1 cellular context compared by ENCODE assay signal in the genomic region with DNA sequence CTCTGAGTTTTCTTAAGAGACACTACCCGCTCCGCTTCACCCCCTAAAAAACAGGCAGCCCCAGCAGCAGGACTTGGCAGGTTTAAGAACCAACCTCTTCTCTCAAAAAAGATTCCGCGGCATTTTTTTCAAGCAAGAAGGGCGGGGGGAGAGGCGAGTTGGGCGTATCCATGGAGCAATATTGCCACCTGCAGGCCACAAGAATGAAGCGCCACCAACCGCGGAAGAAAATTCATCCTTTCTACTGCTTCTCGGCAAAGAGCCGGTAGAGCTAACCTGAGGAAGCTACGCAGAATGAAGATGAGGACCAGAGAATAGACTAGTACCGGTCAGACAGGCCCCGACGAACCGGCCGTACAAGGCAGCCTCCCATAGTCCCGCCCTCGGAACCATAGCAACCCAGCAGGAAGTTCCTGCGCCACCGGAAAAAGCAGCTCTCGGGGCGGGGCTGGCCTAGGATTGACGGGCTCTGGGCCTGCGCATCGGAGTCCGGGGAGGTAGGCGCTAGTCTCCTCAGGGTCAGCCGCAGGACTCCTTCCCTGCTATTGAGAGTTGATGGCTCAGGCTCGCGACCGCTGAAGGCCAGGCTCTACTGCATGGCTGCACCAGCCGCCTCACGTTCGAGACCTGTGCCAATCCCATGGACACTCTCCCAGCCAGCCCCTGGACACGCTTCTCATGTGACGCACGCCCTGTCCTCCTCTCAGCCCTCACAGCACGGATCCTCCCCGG.
TF ChIP-seq lines count a peak whose summit lies in the region.

No MANE protein-coding gene starts in this region.

TF ChIP-seq in HepG2, 621 proteins besides CTCF, POLR2A, EP300 and RAD21 (continued from another document):
- 0 out of 2 replicates have a peak, but pooled peaks have one; percentile 40 for TF ChIP-seq PHF21A (CRISPR knock-in tag; IDR thresholded peaks at IDR 0.05)
- TF ChIP-seq ERF (CRISPR knock-in tag; IDR thresholded peaks at IDR 0.05), result 0 out of 2 replicates have a peak, but pooled peaks have one; percentile 22
- TF ChIP-seq JUND (CRISPR knock-in tag; IDR thresholded peaks at IDR 0.05), result 0 out of 2 replicates have a peak, but pooled peaks have one; percentile 22
- 0 out of 2 replicates have a peak, but pooled peaks have one; percentile 38 for TF ChIP-seq POLR2AphosphoS5 (IDR thresholded peaks at IDR 0.05; ENCODE audit: low read depth, low read length)
- TF ChIP-seq, protein P1, sequence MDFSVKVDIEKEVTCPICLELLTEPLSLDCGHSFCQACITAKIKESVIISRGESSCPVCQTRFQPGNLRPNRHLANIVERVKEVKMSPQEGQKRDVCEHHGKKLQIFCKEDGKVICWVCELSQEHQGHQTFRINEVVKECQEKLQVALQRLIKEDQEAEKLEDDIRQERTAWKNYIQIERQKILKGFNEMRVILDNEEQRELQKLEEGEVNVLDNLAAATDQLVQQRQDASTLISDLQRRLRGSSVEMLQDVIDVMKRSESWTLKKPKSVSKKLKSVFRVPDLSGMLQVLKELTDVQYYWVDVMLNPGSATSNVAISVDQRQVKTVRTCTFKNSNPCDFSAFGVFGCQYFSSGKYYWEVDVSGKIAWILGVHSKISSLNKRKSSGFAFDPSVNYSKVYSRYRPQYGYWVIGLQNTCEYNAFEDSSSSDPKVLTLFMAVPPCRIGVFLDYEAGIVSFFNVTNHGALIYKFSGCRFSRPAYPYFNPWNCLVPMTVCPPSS (IDR thresholded peaks at IDR 0.05), result no peak
- TF ChIP-seq BRCA1 (CRISPR knock-in tag; IDR thresholded peaks at IDR 0.05), result no peak
- no peak for TF ChIP-seq MAFF (IDR thresholded peaks at IDR 0.05; ENCODE audit: low read depth, low read length)
- TF ChIP-seq SMC3 (IDR thresholded peaks at IDR 0.05; ENCODE audit: low read length), result peak; percentile 74
- TF ChIP-seq ASH2L (IDR thresholded peaks at IDR 0.05; ENCODE audit: insufficient read length, low read depth, low read length), result peak; percentile 35
- TF ChIP-seq ZNF766 (CRISPR knock-in tag; IDR thresholded peaks at IDR 0.05; ENCODE audit: borderline replicate concordance), result 0 out of 2 replicates have a peak, but pooled peaks have one; percentile 31
- TF ChIP-seq PBX2 (CRISPR knock-in tag; IDR thresholded peaks at IDR 0.05), result peak; percentile 74
- TF ChIP-seq ZNF362 (CRISPR knock-in tag; IDR thresholded peaks at IDR 0.05; ENCODE audit: borderline replicate concordance), result peak; percentile 79; the same call in 1 of the 2 replicates
- no peak for TF ChIP-seq ZNF841 (CRISPR knock-in tag; IDR thresholded peaks at IDR 0.05; ENCODE audit: borderline replicate concordance)
- no peak for TF ChIP-seq CHCHD3 (CRISPR knock-in tag; IDR thresholded peaks at IDR 0.05)
- no peak for TF ChIP-seq ZBTB26 (CRISPR knock-in tag; IDR thresholded peaks at IDR 0.05; ENCODE audit: borderline replicate concordance)
- TF ChIP-seq, protein P2, sequence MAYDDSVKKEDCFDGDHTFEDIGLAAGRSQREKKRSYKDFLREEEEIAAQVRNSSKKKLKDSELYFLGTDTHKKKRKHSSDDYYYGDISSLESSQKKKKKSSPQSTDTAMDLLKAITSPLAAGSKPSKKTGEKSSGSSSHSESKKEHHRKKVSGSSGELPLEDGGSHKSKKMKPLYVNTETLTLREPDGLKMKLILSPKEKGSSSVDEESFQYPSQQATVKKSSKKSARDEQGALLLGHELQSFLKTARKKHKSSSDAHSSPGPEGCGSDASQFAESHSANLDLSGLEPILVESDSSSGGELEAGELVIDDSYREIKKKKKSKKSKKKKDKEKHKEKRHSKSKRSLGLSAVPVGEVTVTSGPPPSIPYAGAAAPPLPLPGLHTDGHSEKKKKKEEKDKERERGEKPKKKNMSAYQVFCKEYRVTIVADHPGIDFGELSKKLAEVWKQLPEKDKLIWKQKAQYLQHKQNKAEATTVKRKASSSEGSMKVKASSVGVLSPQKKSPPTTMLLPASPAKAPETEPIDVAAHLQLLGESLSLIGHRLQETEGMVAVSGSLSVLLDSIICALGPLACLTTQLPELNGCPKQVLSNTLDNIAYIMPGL (CRISPR knock-in tag; IDR thresholded peaks at IDR 0.05; ENCODE audit: borderline replicate concordance in 1 of 2, low read depth in 1 of 2), result peak; percentile 28 to 39; a peak in 1 of 4 replicates
- peak; percentile 67 for TF ChIP-seq ZMYM4 (CRISPR knock-in tag; IDR thresholded peaks at IDR 0.05)
- no peak for TF ChIP-seq NR3C1 (CRISPR knock-in tag; IDR thresholded peaks at IDR 0.05)
- peak; percentile 22; the same call in 1 of the 2 replicates for TF ChIP-seq ZNF501 (CRISPR knock-in tag; IDR thresholded peaks at IDR 0.05)
- peak; percentile 71 for TF ChIP-seq KAT8 (CRISPR knock-in tag; IDR thresholded peaks at IDR 0.05)
- TF ChIP-seq SP2 (CRISPR knock-in tag; IDR thresholded peaks at IDR 0.05), result peak; percentile 83
- peak; percentile 66; the same call in 1 of the 2 replicates for TF ChIP-seq SIN3B (IDR thresholded peaks at IDR 0.05; ENCODE audit: low read length)
- TF ChIP-seq ARNTL (CRISPR knock-in tag; IDR thresholded peaks at IDR 0.05), result no peak
- 0 out of 2 replicates have a peak, but pooled peaks have one; percentile 8 for TF ChIP-seq FOSL2 (CRISPR knock-in tag; IDR thresholded peaks at IDR 0.05)
- TF ChIP-seq RFX1 (IDR thresholded peaks at IDR 0.05), result peak; percentile 77
- TF ChIP-seq IRF2 (CRISPR knock-in tag; IDR thresholded peaks at IDR 0.05), result 0 out of 2 replicates have a peak, but pooled peaks have one; percentile 12
- TF ChIP-seq NKX3-1 (CRISPR knock-in tag; IDR thresholded peaks at IDR 0.05), result no peak
- peak; percentile 95 for TF ChIP-seq KDM3A (CRISPR knock-in tag; IDR thresholded peaks at IDR 0.05; ENCODE audit: low read depth)
- TF ChIP-seq KDM5A (IDR thresholded peaks at IDR 0.05; ENCODE audit: borderline replicate concordance, low read length), result peak; percentile 100
- TF ChIP-seq ZFX (CRISPR knock-in tag; IDR thresholded peaks at IDR 0.05; ENCODE audit: low read depth), result peak; percentile 53; the same call in 1 of the 2 replicates
- no peak for TF ChIP-seq SOX6 (IDR thresholded peaks at IDR 0.05)
- peak; percentile 59 for TF ChIP-seq SOX6 (CRISPR knock-in tag; IDR thresholded peaks at IDR 0.05)
- TF ChIP-seq MED8 (CRISPR knock-in tag; IDR thresholded peaks at IDR 0.05; ENCODE audit: insufficient replicate concordance), result no peak
- TF ChIP-seq STAG1 (CRISPR knock-in tag; IDR thresholded peaks at IDR 0.05), result peak; percentile 81
- peak; percentile 54; the same call in 1 of the 2 replicates for TF ChIP-seq PHF20 (CRISPR knock-in tag; IDR thresholded peaks at IDR 0.05)
- TF ChIP-seq ELF1 (CRISPR knock-in tag; IDR thresholded peaks at IDR 0.05), result peak; percentile 37; the same call in 1 of the 2 replicates
- TF ChIP-seq FOSL1 (CRISPR knock-in tag; IDR thresholded peaks at IDR 0.05; ENCODE audit: borderline replicate concordance), result no peak
- peak; percentile 92 for TF ChIP-seq GABPB1 (CRISPR knock-in tag; IDR thresholded peaks at IDR 0.05)
- TF ChIP-seq, protein P3, sequence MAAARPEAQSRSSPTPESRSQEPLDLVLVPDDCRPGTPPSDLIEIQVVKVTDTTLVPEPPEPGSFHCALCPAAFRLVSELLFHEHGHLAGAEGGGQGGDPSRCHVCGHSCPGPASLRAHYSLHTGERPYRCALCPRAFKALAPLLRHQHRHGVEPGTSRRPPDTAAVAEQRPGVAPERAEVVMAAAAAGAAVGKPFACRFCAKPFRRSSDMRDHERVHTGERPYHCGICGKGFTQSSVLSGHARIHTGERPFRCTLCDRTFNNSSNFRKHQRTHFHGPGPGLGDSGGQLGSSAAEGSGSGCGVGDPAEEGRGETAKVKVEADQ (CRISPR knock-in tag; IDR thresholded peaks at IDR 0.05; ENCODE audit: borderline replicate concordance), result no peak
- TF ChIP-seq GATAD1 (CRISPR knock-in tag; IDR thresholded peaks at IDR 0.05), result peak; percentile 93
- no peak for TF ChIP-seq ZNF589 (CRISPR knock-in tag; conservative IDR thresholded peaks at IDR 0.05)
- TF ChIP-seq PHF8 (CRISPR knock-in tag; IDR thresholded peaks at IDR 0.05), result peak; percentile 18; the same call in 1 of the 2 replicates
- 0 out of 2 replicates have a peak, but pooled peaks have one; percentile 36 for TF ChIP-seq RBFOX2 (IDR thresholded peaks at IDR 0.05; ENCODE audit: low read depth, low read length)
- peak; percentile 54; the same call in 1 of the 2 replicates for TF ChIP-seq POLR2G (IDR thresholded peaks at IDR 0.05; ENCODE audit: low read depth, low read length)
- TF ChIP-seq ZNF430 (CRISPR knock-in tag; IDR thresholded peaks at IDR 0.05), result 0 out of 2 replicates have a peak, but pooled peaks have one; percentile 32
- TF ChIP-seq ZFY (CRISPR knock-in tag; IDR thresholded peaks at IDR 0.05), result peak; percentile 46
- 0 out of 2 replicates have a peak, but pooled peaks have one; percentile 9 for TF ChIP-seq SPEN (CRISPR knock-in tag; IDR thresholded peaks at IDR 0.05; ENCODE audit: low read depth)
- TF ChIP-seq HNF1B (CRISPR knock-in tag; IDR thresholded peaks at IDR 0.05), result peak; percentile 26; the same call in 1 of the 2 replicates
- TF ChIP-seq, protein P4, sequence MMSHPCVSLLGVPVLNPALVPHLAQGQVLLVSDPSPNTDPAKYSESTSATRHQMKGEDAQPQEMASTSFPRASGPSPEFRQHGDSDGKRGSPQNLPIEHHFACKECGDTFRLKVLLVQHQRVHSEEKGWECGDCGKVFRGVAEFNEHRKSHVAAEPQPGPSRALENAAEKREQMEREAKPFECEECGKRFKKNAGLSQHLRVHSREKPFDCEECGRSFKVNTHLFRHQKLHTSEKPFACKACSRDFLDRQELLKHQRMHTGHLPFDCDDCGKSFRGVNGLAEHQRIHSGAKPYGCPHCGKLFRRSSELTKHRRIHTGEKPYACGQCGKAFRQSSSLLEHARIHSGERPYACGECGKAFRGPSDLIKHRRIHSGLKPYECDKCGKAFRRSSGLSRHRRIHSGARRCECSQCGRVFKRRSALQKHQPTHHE (CRISPR knock-in tag; IDR thresholded peaks at IDR 0.05; ENCODE audit: borderline replicate concordance), result no peak
- TF ChIP-seq, protein P5, sequence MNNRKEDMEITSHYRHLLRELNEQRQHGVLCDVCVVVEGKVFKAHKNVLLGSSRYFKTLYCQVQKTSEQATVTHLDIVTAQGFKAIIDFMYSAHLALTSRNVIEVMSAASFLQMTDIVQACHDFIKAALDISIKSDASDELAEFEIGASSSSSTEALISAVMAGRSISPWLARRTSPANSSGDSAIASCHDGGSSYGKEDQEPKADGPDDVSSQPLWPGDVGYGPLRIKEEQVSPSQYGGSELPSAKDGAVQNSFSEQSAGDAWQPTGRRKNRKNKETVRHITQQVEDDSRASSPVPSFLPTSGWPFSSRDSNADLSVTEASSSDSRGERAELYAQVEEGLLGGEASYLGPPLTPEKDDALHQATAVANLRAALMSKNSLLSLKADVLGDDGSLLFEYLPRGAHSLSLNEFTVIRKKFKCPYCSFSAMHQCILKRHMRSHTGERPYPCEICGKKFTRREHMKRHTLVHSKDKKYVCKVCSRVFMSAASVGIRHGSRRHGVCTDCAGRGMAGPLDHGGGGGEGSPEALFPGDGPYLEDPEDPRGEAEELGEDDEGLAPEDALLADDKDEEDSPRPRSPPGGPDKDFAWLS (CRISPR knock-in tag; IDR thresholded peaks at IDR 0.05; ENCODE audit: borderline replicate concordance), result no peak
